Comparison of ENCODE assay signal across 12 cellular contexts in the genomic region with DNA sequence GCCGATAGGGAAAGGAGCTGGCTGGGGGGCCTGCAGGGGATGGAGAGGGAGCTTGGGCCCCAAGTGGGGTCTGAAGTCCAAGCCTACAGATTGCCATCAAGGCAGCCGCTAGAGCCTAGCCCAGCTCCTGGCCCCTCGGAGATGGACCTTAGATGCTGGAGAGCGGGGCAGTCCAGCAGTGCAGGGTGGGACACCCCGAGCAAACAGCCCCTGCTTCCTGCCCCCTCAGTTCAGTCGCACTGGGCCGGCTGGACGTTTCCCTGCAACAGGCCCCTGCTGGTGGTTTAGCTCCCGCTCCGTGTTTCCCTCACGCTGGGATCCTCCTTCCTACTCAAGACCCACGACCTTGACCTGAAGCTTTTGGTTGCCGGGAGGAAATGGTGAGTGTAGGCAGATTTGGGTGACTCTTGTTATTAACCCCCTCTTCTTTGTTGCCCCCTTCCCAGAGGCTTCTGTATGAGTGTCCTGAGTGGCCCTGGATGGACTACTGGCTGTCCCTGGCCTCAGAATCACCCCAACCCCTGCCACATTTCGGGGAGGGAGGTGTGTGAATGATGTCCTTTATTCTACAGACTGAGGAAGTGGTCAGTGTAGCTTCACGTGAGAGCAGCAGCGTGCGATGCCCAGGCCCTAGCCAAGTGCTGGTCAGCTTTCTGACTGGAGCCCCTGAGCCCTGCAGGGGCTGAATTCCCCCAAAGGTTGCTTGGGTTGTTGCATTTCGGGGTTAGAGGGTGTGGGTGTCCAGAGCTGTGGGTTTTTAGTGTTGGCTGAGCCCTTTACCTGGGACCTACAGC. TPM values are rescaled to one million over a fixed set of nuclear protein-coding genes. Genes with fewer than 3 reads are reported as not detected.
DNase-seq lines count a peak whose midpoint lies in the region; ATAC-seq and TF ChIP-seq lines count a peak whose summit lies in the region.
"Had no signal": no experiment of that assay in that cellular context is flagged by ENCODE, and none has a peak within 500 bp of the region (broad histone marks: within the 10 kb centered on the region; RNA-seq: fewer than 3 reads in every experiment).

No MANE protein-coding gene starts in this region.

- H3K27ac ChIP-seq in ACC112 (ENCODE audit: low read depth, low read length) = no peak overlapping the region
- no peak overlapping the region for H3K27ac ChIP-seq in PC-9
- no peak overlapping the region for H3K27ac ChIP-seq in osteoblast (ENCODE audit: low read depth, low read length)
- H3K27ac ChIP-seq: foreskin keratinocyte had no signal

- H3K79me2 ChIP-seq in ACC112 (ENCODE audit: control insufficient read depth, insufficient read depth, low read length, unreplicated experiment) (peaks cover 70% of the 10 kb centered on the region), PC-9 (ENCODE audit: low read depth) (peaks cover 87% of the 10 kb centered on the region), osteoblast (ENCODE audit: insufficient read depth, low read length) (peaks cover 66% of the 10 kb centered on the region)

- H2AFZ ChIP-seq in ACC112 (ENCODE audit: low read length, unreplicated experiment) = no peak overlapping the region
- no peak overlapping the region for H2AFZ ChIP-seq in PC-9
- H2AFZ ChIP-seq in osteoblast (ENCODE audit: low read length) = no peak overlapping the region

- H4K20me1 ChIP-seq in PC-9 (ENCODE audit: insufficient read depth) = no peaks in the 10 kb centered on the region
- H4K20me1 ChIP-seq in osteoblast (ENCODE audit: insufficient read depth, low read length) = peaks cover 33% of the 10 kb centered on the region

- POLR2A ChIA-PET in PC-9 (lab: Charles Lee; ENCODE audit: unreplicated experiment) = interaction anchor here (0.7 kb wide), 1 partner anchor 76 kb away, joined by 6 read pairs; no protein-coding TSS in a partner anchor

- intact Hi-C loops in PC-9 (cut with micrococcal nuclease; ENCODE audit: unreplicated experiment) = no loop called here

- no peaks in the 10 kb centered on the region for H3K9me2 ChIP-seq in PC-9 (ENCODE audit: insufficient read depth)

- H3K4me3 ChIP-seq in ACC112 (ENCODE audit: low read depth, low read length) (peak overlapping the region; percentile 88), PC-9 (0 out of 2 replicates have a peak overlapping the region, but pooled peaks have one; percentile 94), osteoblast (ENCODE audit: insufficient read depth, low read length) (no peak overlapping the region)

- TF ChIP-seq CTCF in PC-9 (conservative IDR thresholded peaks at IDR 0.05) (no peak), osteoblast (IDR thresholded peaks at IDR 0.05; ENCODE audit: extremely low read depth, low read depth, low read length) (no peak)

- peak in 1 of 2 experiments; percentile 24 for DNase-seq in PC-9
- peak; percentile 95 for DNase-seq in foreskin melanocyte
- no peak for DNase-seq in osteoblast (ENCODE audit: insufficient read length, low spot score, missing footprints)
- DNase-seq in SK-N-DZ (ENCODE audit: low spot score) = no peak
- no peak for DNase-seq in activated naive CD4-positive, alpha-beta T cell (lab: John Stamatoyannopoulos, UW)
- DNase-seq: foreskin keratinocyte; midbrain; NCI-H2107; stimulated activated CD8-positive, alpha-beta memory T cell treated with anti-CD3 and anti-CD28 coated beads, Interleukin-4, amount 100 ng/mL, for 48 hours had no signal

- H3K36me3 ChIP-seq in ACC112 (ENCODE audit: insufficient read depth, low read length) (no peaks in the 10 kb centered on the region), PC-9 (ENCODE audit: low read depth) (no peaks in the 10 kb centered on the region), osteoblast (ENCODE audit: insufficient read depth, low read length) (no peaks in the 10 kb centered on the region)

- H3K9me3 ChIP-seq in PC-9 (ENCODE audit: insufficient read depth, low read depth) (no peaks in the 10 kb centered on the region), osteoblast (ENCODE audit: low read depth, low read length) (no peaks in the 10 kb centered on the region)

- H3K4me2 ChIP-seq in PC-9 (peak overlapping the region; percentile 97; the same call in 1 of the 2 replicates), osteoblast (ENCODE audit: insufficient read depth, low read length) (peak overlapping the region; percentile 94)

- H3K27me3 ChIP-seq in ACC112 (ENCODE audit: insufficient read depth, low read length) (no peaks in the 10 kb centered on the region), PC-9 (ENCODE audit: insufficient read depth, low read depth) (no peaks in the 10 kb centered on the region), osteoblast (ENCODE audit: insufficient read depth, low read length) (no peaks in the 10 kb centered on the region)
- H3K27me3 ChIP-seq: foreskin keratinocyte had no signal

- no TSS peak for BruUV-seq in PC-9 (replicated peaks; lab: Mats Ljungman, UMichigan)

- no peak for ATAC-seq in GM18858 (IDR thresholded peaks at IDR 0.05; ENCODE audit: unreplicated experiment)
- no peak for ATAC-seq in HG02970 (IDR thresholded peaks at IDR 0.05; ENCODE audit: low FRiP score, unreplicated experiment)
- ATAC-seq: foreskin keratinocyte had no signal

- H3K4me1 ChIP-seq in ACC112 (ENCODE audit: control insufficient read depth, insufficient read depth, low read length, unreplicated experiment) (peaks cover 40% of the 10 kb centered on the region), PC-9 (replicated peaks; ENCODE audit: insufficient read depth) (peaks cover 65% of the 10 kb centered on the region), osteoblast (ENCODE audit: insufficient read depth, low read length) (peaks cover 45% of the 10 kb centered on the region)

- CTCF ChIA-PET in PC-9 (lab: Charles Lee) = no interaction called here

- peaks cover 20% of the 10 kb centered on the region; the same call in 1 of the 2 replicates for H3F3A ChIP-seq in PC-9 (ENCODE audit: insufficient read depth, low read depth)

RNA-seq across cellular contexts. Expression of gene ST3GAL4, which starts 2.7 kb away (rescaled TPM):
- total RNA-seq in PC-9 (2021) (44.1 and 46.2 TPM in 2 replicates), osteoblast (11.8 and 13.8 TPM in 2 replicates)
- polyA plus RNA-seq in SK-N-DZ (2014; cell fraction: cytosol; rRNA removed) = 10.9 and 11.7 TPM in 2 replicates
- polyA plus RNA-seq in SK-N-DZ (2014; cell fraction: nucleus; rRNA removed) = 12.8 and 13.0 TPM in 2 replicates

RNA-seq across cellular contexts. Expression of gene DCPS, which starts 54.3 kb away (rescaled TPM):
- total RNA-seq in PC-9 (2021) (23.8 and 27.2 TPM in 2 replicates), osteoblast (8.3 TPM in 2 replicates)
- 13.7 and 17.4 TPM in 2 replicates for polyA plus RNA-seq in SK-N-DZ (2014; cell fraction: cytosol; rRNA removed)
- 6.0 and 10.6 TPM in 2 replicates for polyA plus RNA-seq in SK-N-DZ (2014; cell fraction: nucleus; rRNA removed)
